Comparison of ENCODE assay signal across 19 cellular contexts in the genomic region with DNA sequence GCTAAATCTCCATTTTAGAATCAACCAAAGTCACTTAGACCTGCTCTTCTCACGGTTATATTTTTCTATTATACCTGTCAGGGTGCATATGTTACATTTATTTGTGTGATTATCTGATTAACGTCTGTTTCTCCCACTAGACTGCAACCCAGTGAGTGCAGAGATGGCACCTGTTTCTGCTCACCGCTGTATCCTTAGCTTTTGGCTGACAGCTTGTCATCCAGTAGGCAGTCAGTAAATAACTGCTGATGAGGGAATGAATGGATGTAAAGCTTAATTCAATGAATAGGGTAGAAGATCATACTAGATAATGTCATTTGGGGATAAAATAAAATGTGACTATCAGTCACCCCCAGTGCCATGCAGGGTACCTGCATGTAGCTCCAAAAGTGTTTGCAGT. TPM values are rescaled to one million over a fixed set of nuclear protein-coding genes. Genes with fewer than 3 reads are reported as not detected.
A peak's percentile ranks its signal among the peaks of the same experiment; 100 is the strongest.
DNase-seq lines count a peak whose midpoint lies in the region; ATAC-seq, FAIRE-seq and TF ChIP-seq lines count a peak whose summit lies in the region.
"Had no signal": no experiment of that assay in that cellular context is flagged by ENCODE, and none has a peak within 500 bp of the region (broad histone marks: within the 10 kb centered on the region; RNA-seq: fewer than 3 reads in every experiment).

No MANE protein-coding gene starts in this region.

- no peak for FAIRE-seq in HepG2 (lab: Jason Lieb, UNC)
- FAIRE-seq in HTR-8/SVneo (lab: Jason Lieb, UNC) = no peak
- FAIRE-seq: D721Med, small intestine had no signal

- DNase-seq in HepG2 (ENCODE audit: low spot score) (no peak), right lobe of liver (no peak), dorsolateral prefrontal cortex (no peak), osteocyte (ENCODE audit: extremely low spot score, unreplicated experiment) (no peak), HTR-8/SVneo (ENCODE audit: insufficient read length, low spot score) (no peak)
- no peak for DNase-seq in stimulated activated CD4-positive, alpha-beta T cell treated with anti-CD3 and anti-CD28 coated beads, Interleukin-4, amount 100 ng/mL, for 1 hour

- H3K9me3 ChIP-seq in HepG2 (ENCODE audit: low read length) (no peaks in the 10 kb centered on the region), right lobe of liver (no peaks in the 10 kb centered on the region), OCI-LY3 (ENCODE audit: insufficient read depth, low read length) (no peaks in the 10 kb centered on the region)
- H3K9me3 ChIP-seq: heart left ventricle, mucosa of descending colon, neutrophil had no signal

- POLR2A ChIA-PET in HepG2 (lab: Yijun Ruan, JAX) = no interaction called here

- no peaks in the 10 kb centered on the region for H3K79me2 ChIP-seq in HepG2 (ENCODE audit: insufficient read depth, low read length)
- H3K79me2 ChIP-seq in OCI-LY3 (ENCODE audit: low read length) = no peaks in the 10 kb centered on the region

- no peaks in the 10 kb centered on the region for H3K9me3 Mint-ChIP-seq in osteocyte (ENCODE audit: unreplicated experiment)
- H3K9me3 Mint-ChIP-seq: activated T-cell treated with anti-CD3 and anti-CD28 coated beads, Interleukin-2, amount 50 U/mL, for 24 hours; HFFc6; stimulated activated memory B cell treated with anti-CD40 and anti-IgM and Interleukin-4, amounts not matched to agents 10 μg/mL and 1 μg/mL and 100 μg/mL, for 72 hours had no signal

- no peak overlapping the region for H3K9ac ChIP-seq in HepG2 (ENCODE audit: insufficient read depth, low read depth, low read length)
- no peak overlapping the region for H3K9ac ChIP-seq in OCI-LY3 (ENCODE audit: low read length)

- H3K4me1 ChIP-seq in HepG2 (ENCODE audit: insufficient read depth, low read length) = peaks cover 8% of the 10 kb centered on the region
- H3K4me1 ChIP-seq in right lobe of liver = no peaks in the 10 kb centered on the region
- H3K4me1 ChIP-seq in OCI-LY3 (ENCODE audit: low read length) = peaks cover 29% of the 10 kb centered on the region

- no peak for TF ChIP-seq EP300 in HepG2 (IDR thresholded peaks at IDR 0.05; ENCODE audit: low read depth in 2 of 2, low read length in 2 of 2)
- no peak for TF ChIP-seq EP300 in HepG2 (CRISPR knock-in tag; IDR thresholded peaks at IDR 0.05; ENCODE audit: borderline replicate concordance)

- in situ Hi-C loops in HepG2 (cut with HindIII; ENCODE audit: extremely low pct_ligation_motif_present, low pct_unique_long_range_greater_than_20kb) = loop anchor here (5.0 kb wide), 1 partner anchor 216 kb away; no protein-coding TSS in a partner anchor

- intact Hi-C loops in HepG2 (cut with micrococcal nuclease; ENCODE audit: unreplicated experiment) (loop anchor here (1.0 kb wide), 2 partner anchors 214 to 219 kb away; no protein-coding TSS in a partner anchor), right lobe of liver (cut with DNase I) (loop anchor here (5.0 kb wide), 1 partner anchor 216 kb away; no protein-coding TSS in a partner anchor), dorsolateral prefrontal cortex (cut with DNase I) (loop anchor here (1.0 to 10.0 kb wide), 3 partner anchors 74 to 213 kb away; no protein-coding TSS in a partner anchor)

- no peak overlapping the region for H3K4me3 Mint-ChIP-seq in osteocyte (ENCODE audit: unreplicated experiment)
- H3K4me3 Mint-ChIP-seq: activated T-cell treated with anti-CD3 and anti-CD28 coated beads, Interleukin-2, amount 50 U/mL, for 24 hours; stimulated activated memory B cell treated with anti-CD40 and anti-IgM and Interleukin-4, amounts not matched to agents 10 μg/mL and 1 μg/mL and 100 μg/mL, for 72 hours had no signal

- H3K36me3 Mint-ChIP-seq in osteocyte (ENCODE audit: unreplicated experiment) = no peaks in the 10 kb centered on the region
- H3K36me3 Mint-ChIP-seq: CD14-positive monocyte; stimulated activated memory B cell treated with anti-CD40 and anti-IgM and Interleukin-4, amounts not matched to agents 10 μg/mL and 1 μg/mL and 100 μg/mL, for 72 hours had no signal

- H3K27ac ChIP-seq in HepG2 (ENCODE audit: extremely low read length, insufficient read depth, low read length) = no peak overlapping the region
- no peak overlapping the region for H3K27ac ChIP-seq in right lobe of liver
- H3K27ac ChIP-seq in OCI-LY3 (ENCODE audit: low read length) = no peak overlapping the region
- H3K27ac ChIP-seq in dorsolateral prefrontal cortex = peak overlapping the region in 38 of 59 donors; percentile 18 to 92 (median 80)
- H3K27ac ChIP-seq: neutrophil, RWPE1 had no signal

- peak overlapping the region; percentile 92 for H3K27ac Mint-ChIP-seq in osteocyte (ENCODE audit: unreplicated experiment)
- H3K27ac Mint-ChIP-seq: activated T-cell treated with anti-CD3 and anti-CD28 coated beads, Interleukin-2, amount 50 U/mL, for 24 hours; stimulated activated memory B cell treated with anti-CD40 and anti-IgM and Interleukin-4, amounts not matched to agents 10 μg/mL and 1 μg/mL and 100 μg/mL, for 72 hours had no signal

- BruUV-seq in HepG2 (replicated peaks; lab: Mats Ljungman, UMichigan) = no TSS peak

- CTCF ChIA-PET in HepG2 (lab: Yijun Ruan, JAX; ENCODE audit: low intra/inter-chr PET ratio, low total read pairs) = interaction anchor here (0.9 to 2.4 kb wide), 3 partner anchors 215 to 1326 kb away, joined by 3 to 28 read pairs (median 4); no protein-coding TSS in a partner anchor

- H3K27me3 ChIP-seq in HepG2 (ENCODE audit: control insufficient read depth in 1 of 2, insufficient read depth in 2 of 2, low read length in 2 of 2) (peaks cover 1 to 32% of the 10 kb centered on the region in 2 experiments; a peak in 2 of 5 replicates), right lobe of liver (no peaks in the 10 kb centered on the region), OCI-LY3 (ENCODE audit: low read depth, low read length) (0 out of 2 replicates have a peak, but pooled peaks cover under 1% of the 10 kb centered on the region), dorsolateral prefrontal cortex (no peaks in the 10 kb centered on the region)
- H3K27me3 ChIP-seq: heart left ventricle had no signal

- no peaks in the 10 kb centered on the region for H3K27me3 Mint-ChIP-seq in osteocyte (ENCODE audit: unreplicated experiment)
- H3K27me3 Mint-ChIP-seq: activated T-cell treated with anti-CD3 and anti-CD28 coated beads, Interleukin-2, amount 50 U/mL, for 24 hours had no signal

- TF ChIP-seq POLR2A in HepG2 (IDR thresholded peaks at IDR 0.05; ENCODE audit: insufficient read depth in 1 of 2, low read depth in 2 of 2, low read length in 2 of 2) = no peak
- no peak for TF ChIP-seq POLR2A in right lobe of liver (IDR thresholded peaks at IDR 0.05)

- H3K36me3 ChIP-seq in HepG2 (replicated peaks in 1 of 2; ENCODE audit: control insufficient read depth in 1 of 2, insufficient read depth in 2 of 2, low read length in 2 of 2) (no peaks in the 10 kb centered on the region), right lobe of liver (no peaks in the 10 kb centered on the region), OCI-LY3 (replicated peaks; ENCODE audit: low read depth, low read length) (no peaks in the 10 kb centered on the region)
- H3K36me3 ChIP-seq: heart left ventricle, neutrophil had no signal

- ATAC-seq in HepG2 (peak; percentile 22), right lobe of liver (no peak), GM18909 (IDR thresholded peaks at IDR 0.05; ENCODE audit: poor library complexity, unreplicated experiment) (no peak)

- 34% methylated on average over 3 of the region's 3 CpGs for WGBS in HepG2 (ENCODE audit: low lambda C conversion rate)
- 43% methylated on average over 3 of the region's 3 CpGs for WGBS in right lobe of liver (ENCODE audit: insufficient coverage, low coverage, low lambda C conversion rate, missing lambda C conversion rate)

- H2AFZ ChIP-seq in HepG2 (ENCODE audit: low read length) (no peak overlapping the region), OCI-LY3 (ENCODE audit: low read depth, low read length) (peak overlapping the region; percentile 99)

- H3K4me3 ChIP-seq in HepG2 (replicated peaks in 1 of 3; ENCODE audit: insufficient read depth in 1 of 3, low read depth in 2 of 3, low read length in 3 of 3) (no peak overlapping the region), right lobe of liver (no peak overlapping the region), OCI-LY3 (ENCODE audit: low read length) (no peak overlapping the region), dorsolateral prefrontal cortex (peak overlapping the region in 1 of 59 donors; percentile 38)
- H3K4me3 ChIP-seq: mucosa of descending colon had no signal

- TF ChIP-seq CTCF in HepG2 (CRISPR knock-in tag; IDR thresholded peaks at IDR 0.05) = no peak
- TF ChIP-seq CTCF in right lobe of liver (IDR thresholded peaks at IDR 0.05) = no peak
- no peak for TF ChIP-seq CTCF in OCI-LY3 (IDR thresholded peaks at IDR 0.05; ENCODE audit: low read depth, low read length)
- TF ChIP-seq CTCF in dorsolateral prefrontal cortex (IDR thresholded peaks at IDR 0.05 in 54 of 56, conservative IDR thresholded peaks at IDR 0.05 in 2 of 56; ENCODE audit: low read depth in 1 of 56, partially characterized antibody in 56 of 56) = no peak
- no peak for TF ChIP-seq CTCF in osteocyte (IDR thresholded peaks at IDR 0.05)

- peaks cover 45% of the 10 kb centered on the region for H3K4me1 Mint-ChIP-seq in osteocyte (ENCODE audit: unreplicated experiment)

- H3K4me2 ChIP-seq in HepG2 (ENCODE audit: low read depth, low read length) (no peak overlapping the region), OCI-LY3 (ENCODE audit: low read length) (peak overlapping the region; percentile 89)

- no peak for TF ChIP-seq RAD21 in HepG2 (CRISPR knock-in tag; IDR thresholded peaks at IDR 0.05)

- no peaks in the 10 kb centered on the region for H4K20me1 ChIP-seq in HepG2 (ENCODE audit: insufficient read depth, low read length)
- no peaks in the 10 kb centered on the region for H4K20me1 ChIP-seq in OCI-LY3 (ENCODE audit: insufficient read depth, low read length)

RNA-seq across cellular contexts. Expression of gene CHRNA1, which starts 6.9 kb away (rescaled TPM):
- total RNA-seq in HepG2 (2016; rRNA removed; fragmentation: Illumina TruSeq; extraction: Trizol) (not detected in 2 replicates), right lobe of liver (under 1 TPM in 1 of 6 experiments, not detected in 5; 0.19 TPM), dorsolateral prefrontal cortex (1 to 10 TPM in 46 of 120 experiments, under 1 TPM in 70, not detected in 4; 0.28 to 2.6 (median 0.94) TPM), osteocyte (0.24 and 0.57 TPM in 2 replicates)
- not detected in 2 replicates for total RNA-seq in HepG2 (2016; cell fraction: cytosol; rRNA removed; fragmentation: Illumina TruSeq; extraction: Trizol; ENCODE audit: low read depth)
- total RNA-seq in HepG2 (2016; cell fraction: insoluble cytoplasmic fraction; rRNA removed; fragmentation: Illumina TruSeq; extraction: Trizol) = not detected in 2 replicates
- not detected in 2 replicates for total RNA-seq in HepG2 (2016; cell fraction: membrane; rRNA removed; fragmentation: Illumina TruSeq; extraction: Trizol)
- not detected in 2 replicates for total RNA-seq in HepG2 (2016; cell fraction: nucleus; rRNA removed; fragmentation: Illumina TruSeq; extraction: Trizol)
- polyA plus RNA-seq in HepG2 (2011; rRNA removed) = not detected in 2 replicates
- not detected in 2 replicates for polyA plus RNA-seq in HepG2 (2011; cell fraction: cytosol; rRNA removed)
- not detected in 2 replicates for polyA plus RNA-seq in HepG2 (2011; cell fraction: nucleus; rRNA removed)
- not detected in 2 replicates for polyA plus RNA-seq in HepG2 (2012)
- not detected in 2 replicates for polyA plus RNA-seq in HepG2 (2016; cell fraction: cytosol; fragmentation: Illumina TruSeq; extraction: Trizol; ENCODE audit: low read depth)
- polyA plus RNA-seq in HepG2 (2016; cell fraction: insoluble cytoplasmic fraction; fragmentation: Illumina TruSeq; extraction: Trizol; ENCODE audit: low read depth) = not detected in 2 replicates
- not detected in 2 replicates for polyA plus RNA-seq in HepG2 (2016; cell fraction: membrane; fragmentation: Illumina TruSeq; extraction: Trizol; ENCODE audit: low read depth)
- polyA plus RNA-seq in HepG2 (2016; cell fraction: nucleus; fragmentation: Illumina TruSeq; extraction: Trizol; ENCODE audit: insufficient read depth, low read depth) = not detected in 2 replicates
- polyA minus RNA-seq in HepG2 (2011; rRNA and poly(A)+ RNA removed; ENCODE audit: low replicate concordance) = not detected in 2 replicates
- polyA minus RNA-seq in HepG2 (2011; cell fraction: cytosol; rRNA and poly(A)+ RNA removed) = not detected in 2 replicates
- not detected in 2 replicates for polyA minus RNA-seq in HepG2 (2011; cell fraction: nucleus; rRNA and poly(A)+ RNA removed)
- total RNA-seq: HT-29 had no signal
- polyA plus RNA-seq: CD14-positive monocyte had no signal

Comparison
In these comparisons a context has a peak if more than half of its experiments do, and no peak if none do; other contexts are left out.
1. H3K27ac ChIP-seq: peak in dorsolateral prefrontal cortex (38 of 59); none in HepG2 (single experiment), right lobe of liver (0 of 3) and OCI-LY3 (single experiment).